ENCODE assay signal across 6 cellular contexts in the genomic region with DNA sequence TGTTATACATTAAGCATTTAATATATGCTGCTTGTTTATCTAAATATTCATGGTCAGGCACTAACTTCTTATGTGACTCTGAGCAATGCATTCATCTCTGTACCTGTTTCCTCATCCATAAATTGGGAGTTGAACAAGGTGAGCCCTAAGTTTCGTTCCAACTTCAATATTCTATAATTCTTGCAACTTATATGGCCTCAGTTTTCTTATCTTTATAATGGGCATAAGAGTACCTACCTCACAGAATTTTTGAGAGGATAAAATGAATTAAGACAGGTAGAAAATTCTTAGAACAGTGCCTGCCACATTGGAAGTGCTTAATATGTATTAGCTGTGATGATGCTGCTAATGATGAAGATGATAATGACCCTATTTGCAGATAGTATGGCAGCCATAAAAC.
"Had no signal": no experiment of that assay in that cellular context is flagged by ENCODE, and none has a peak within 500 bp of the region (broad histone marks: within the 10 kb centered on the region; RNA-seq: fewer than 3 reads in every experiment).

No MANE protein-coding gene starts in this region.

- H3K9ac ChIP-seq: KMS-11 had no signal

- DNase-seq: IMR-90, KBM-7, KG1 had no signal

- H3K27ac ChIP-seq: HL-60, KMS-11 had no signal

- H3K4me2 ChIP-seq: KMS-11 had no signal

- FAIRE-seq: HTR-8/SVneo had no signal
